ENCODE assay signal across 20 cellular contexts in the genomic region with DNA sequence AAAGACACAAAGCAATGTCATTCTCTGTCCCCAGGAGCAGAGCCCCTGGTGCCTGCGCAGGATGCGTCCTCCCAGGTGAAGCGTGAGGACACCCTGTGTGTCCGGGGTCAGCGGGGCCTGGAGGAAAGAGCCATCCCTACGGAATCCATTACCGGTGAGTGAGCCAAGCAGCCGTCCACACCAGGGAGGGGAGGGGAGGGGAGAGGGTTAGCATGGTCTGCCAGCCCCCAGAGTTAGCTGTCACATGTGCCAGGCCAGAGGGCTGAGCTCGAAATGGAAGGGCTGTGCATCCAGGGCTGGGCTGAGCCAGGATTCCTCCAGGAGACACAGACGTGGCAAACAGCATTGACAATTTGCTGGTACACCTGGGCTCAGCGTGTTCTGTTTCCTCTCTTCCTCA. TPM values are rescaled to one million over a fixed set of nuclear protein-coding genes. Genes with fewer than 3 reads are reported as not detected.
DNase-seq lines count a peak whose midpoint lies in the region; ATAC-seq, FAIRE-seq and TF ChIP-seq lines count a peak whose summit lies in the region.
"Had no signal": no experiment of that assay in that cellular context is flagged by ENCODE, and none has a peak within 500 bp of the region (broad histone marks: within the 10 kb centered on the region; RNA-seq: fewer than 3 reads in every experiment).

No MANE protein-coding gene starts in this region.

- WGBS in K562 (ENCODE audit: insufficient coverage, low coverage, missing lambda C conversion rate) = 95% methylated on average over 11 of the region's 11 CpGs

- no peak for TF ChIP-seq CTCF in natural killer cell (IDR thresholded peaks at IDR 0.05)
- TF ChIP-seq CTCF in K562 (IDR thresholded peaks at IDR 0.05 in 2 of 3, conservative IDR thresholded peaks at IDR 0.05 in 1 of 3; ENCODE audit: insufficient read depth in 2 of 3, low read depth in 1 of 3, low read length in 3 of 3) = no peak

- peaks cover 5% of the 10 kb centered on the region for H3K4me1 Mint-ChIP-seq in activated naive CD4-positive, alpha-beta T cell treated with anti-CD3 and anti-CD28 coated beads for 36 hours (ENCODE audit: low read depth)
- peaks cover 11 to 13% of the 10 kb centered on the region in 2 donors for H3K4me1 Mint-ChIP-seq in natural killer cell treated with Interleukin-12 subunit alpha and Interleukin-12 subunit beta and Interleukin-15 and Interleukin-18, amount 100 ng/mL, for 72 hours (ENCODE audit: low read depth in 2 of 2)
- peaks cover 0 to 3% of the 10 kb centered on the region in 2 donors for H3K4me1 Mint-ChIP-seq in natural killer cell

- no peak overlapping the region for H3K4me3 Mint-ChIP-seq in activated naive CD4-positive, alpha-beta T cell treated with anti-CD3 and anti-CD28 coated beads for 36 hours
- H3K4me3 Mint-ChIP-seq in natural killer cell treated with Interleukin-12 subunit alpha and Interleukin-12 subunit beta and Interleukin-15 and Interleukin-18, amount 100 ng/mL, for 72 hours = peak overlapping the region; percentile 75
- no peak overlapping the region for H3K4me3 Mint-ChIP-seq in natural killer cell

- TF ChIP-seq RAD21 in K562 (CRISPR knock-in tag; conservative IDR thresholded peaks at IDR 0.05 in 1 of 2, IDR thresholded peaks at IDR 0.05 in 1 of 2) = no peak

- no peak overlapping the region for H2AFZ ChIP-seq in K562 (ENCODE audit: low read depth, low read length)
- H2AFZ ChIP-seq: PC-9 had no signal

- TF ChIP-seq EP300 in K562 (IDR thresholded peaks at IDR 0.05; ENCODE audit: low read length) = no peak

- CTCF ChIA-PET in activated naive CD4-positive, alpha-beta T cell treated with anti-CD3 and anti-CD28 coated beads for 36 hours (lab: Charles Lee) = interaction anchor here (0.5 to 1.0 kb wide), 4 partner anchors 11 to 447 kb away, joined by 3 to 4 read pairs (median 4); a partner anchor contains a TSS
- CTCF ChIA-PET in K562 (lab: Yijun Ruan, JAX; ENCODE audit: low intra/inter-chr PET ratio) = interaction anchor here (0.6 to 2.0 kb wide), 2 partner anchors 11 to 212 kb away, joined by 4 to 8 read pairs; no protein-coding TSS in a partner anchor

- H3K4me1 ChIP-seq in K562 (replicated peaks in 1 of 2; ENCODE audit: control insufficient read depth in 2 of 2, insufficient read depth in 2 of 2, low read length in 2 of 2) = peaks cover 0 to 2% of the 10 kb centered on the region in 2 experiments; a peak in 2 of 5 replicates

- no peak for ATAC-seq in natural killer cell treated with Interleukin-12 subunit alpha and Interleukin-12 subunit beta and Interleukin-15 and Interleukin-18, amount 100 ng/mL, for 72 hours
- ATAC-seq in natural killer cell = no peak
- no peak for ATAC-seq in K562
- ATAC-seq in GM21367 (IDR thresholded peaks at IDR 0.05; ENCODE audit: unreplicated experiment) = no peak

- peaks cover 6% of the 10 kb centered on the region; the same call in 1 of the 2 replicates for H4K20me1 ChIP-seq in K562 (replicated peaks; ENCODE audit: control insufficient read depth, insufficient read depth, low read length)

- peak overlapping the region; percentile 72 for H3K27ac Mint-ChIP-seq in activated naive CD4-positive, alpha-beta T cell treated with anti-CD3 and anti-CD28 coated beads for 36 hours
- H3K27ac Mint-ChIP-seq in natural killer cell treated with Interleukin-12 subunit alpha and Interleukin-12 subunit beta and Interleukin-15 and Interleukin-18, amount 100 ng/mL, for 72 hours = peak overlapping the region; percentile 75 to 91
- H3K27ac Mint-ChIP-seq in natural killer cell = no peak overlapping the region

- intact Hi-C loops in activated naive CD4-positive, alpha-beta T cell treated with anti-CD3 and anti-CD28 coated beads for 36 hours (cut with micrococcal nuclease) = no loop called here
- intact Hi-C loops in natural killer cell (cut with micrococcal nuclease) (no loop called here), K562 (cut with micrococcal nuclease) (no loop called here)

- H3K9me1 ChIP-seq in K562 (ENCODE audit: control insufficient read depth, insufficient read depth, low read length) = no peaks in the 10 kb centered on the region

- no peaks in the 10 kb centered on the region for H3K9me3 Mint-ChIP-seq in activated naive CD4-positive, alpha-beta T cell treated with anti-CD3 and anti-CD28 coated beads for 36 hours
- H3K9me3 Mint-ChIP-seq in natural killer cell treated with Interleukin-12 subunit alpha and Interleukin-12 subunit beta and Interleukin-15 and Interleukin-18, amount 100 ng/mL, for 72 hours = no peaks in the 10 kb centered on the region
- no peaks in the 10 kb centered on the region for H3K9me3 Mint-ChIP-seq in natural killer cell
- H3K9me3 Mint-ChIP-seq: CD4-positive, CD25-positive, alpha-beta regulatory T cell had no signal

- no peaks in the 10 kb centered on the region for H3K9me3 ChIP-seq in K562 (replicated peaks; ENCODE audit: control insufficient read depth, insufficient read depth, low read depth, low read length)

- H3K27me3 ChIP-seq in K562 (ENCODE audit: control insufficient read depth in 2 of 2, insufficient read depth in 2 of 2, low read length in 2 of 2) = no peaks in the 10 kb centered on the region

- no peak overlapping the region for H3K4me2 ChIP-seq in K562 (ENCODE audit: insufficient read depth, low read length)
- H3K4me2 ChIP-seq: PC-9 had no signal

- no peak overlapping the region for H3K9ac ChIP-seq in K562 (ENCODE audit: insufficient read depth in 1 of 2, low read depth in 2 of 2, low read length in 2 of 2)

- H3K4me3 ChIP-seq in K562 = no peak overlapping the region
- H3K4me3 ChIP-seq: PC-9 had no signal

- in situ Hi-C loops in K562 (cut with MboI) = no loop called here

- no peak for TF ChIP-seq POLR2A in K562 (conservative IDR thresholded peaks at IDR 0.05)

- POLR2A ChIA-PET in K562 (lab: Yijun Ruan, JAX) = interaction anchor here (1.3 kb wide), 1 partner anchor 15 kb away, joined by 3 read pairs; a partner anchor contains a TSS

- no peaks in the 10 kb centered on the region for H3K79me2 ChIP-seq in K562 (ENCODE audit: control insufficient read depth, insufficient read depth, low read length)

- no peak for FAIRE-seq in K562 (lab: Jason Lieb, UNC)
- FAIRE-seq: GM19239 had no signal

- H3K27me3 Mint-ChIP-seq in activated naive CD4-positive, alpha-beta T cell treated with anti-CD3 and anti-CD28 coated beads for 36 hours (ENCODE audit: low read depth) = no peaks in the 10 kb centered on the region
- H3K27me3 Mint-ChIP-seq in natural killer cell treated with Interleukin-12 subunit alpha and Interleukin-12 subunit beta and Interleukin-15 and Interleukin-18, amount 100 ng/mL, for 72 hours = no peaks in the 10 kb centered on the region
- H3K27me3 Mint-ChIP-seq in natural killer cell (ENCODE audit: low read depth in 2 of 2) = no peaks in the 10 kb centered on the region
- H3K27me3 Mint-ChIP-seq: CD4-positive, CD25-positive, alpha-beta regulatory T cell had no signal

- no peak overlapping the region for H3K27ac ChIP-seq in K562 (ENCODE audit: extremely low read depth, low read depth, low read length)
- H3K27ac ChIP-seq: PC-9 had no signal

- no TSS peak for BruUV-seq in K562 (replicated peaks; lab: Mats Ljungman, UMichigan)

- H3K36me3 Mint-ChIP-seq in activated naive CD4-positive, alpha-beta T cell treated with anti-CD3 and anti-CD28 coated beads for 36 hours (ENCODE audit: low read depth) = peaks cover 48% of the 10 kb centered on the region
- H3K36me3 Mint-ChIP-seq in natural killer cell treated with Interleukin-12 subunit alpha and Interleukin-12 subunit beta and Interleukin-15 and Interleukin-18, amount 100 ng/mL, for 72 hours = peaks cover 32% of the 10 kb centered on the region
- H3K36me3 Mint-ChIP-seq in natural killer cell = peaks cover 22% of the 10 kb centered on the region

- no peak for DNase-seq in activated naive CD4-positive, alpha-beta T cell treated with anti-CD3 and anti-CD28 coated beads for 36 hours
- no peak for DNase-seq in activated naive CD4-positive, alpha-beta T cell (lab: John Stamatoyannopoulos, UW)
- DNase-seq in natural killer cell treated with Interleukin-12 subunit alpha and Interleukin-12 subunit beta and Interleukin-15 and Interleukin-18, amount 100 ng/mL, for 72 hours (ENCODE audit: low spot score) = no peak
- DNase-seq in natural killer cell = no peak
- DNase-seq in K562 (ENCODE audit: extremely low read depth in 1 of 4, low spot score in 3 of 4) = no peak
- DNase-seq in NCI-H2029 treated with DMSO at 0.1 percent for 48 hours (lab: John Stamatoyannopoulos, UW) = no peak
- DNase-seq: CD4-positive, CD25-positive, alpha-beta regulatory T cell; COR-L47; DMS79; KG1; NCI-H1092; NCI-H1436 treated with DMSO at 0.1 percent for 48 hours; NCI-H1930; NCI-H226; NCI-H510A treated with DMSO at 0.1 percent for 48 hours; NCI-H748 treated with DMSO at 0.1 percent for 48 hours; PC-9; RPMI8226 had no signal

- peaks cover 95% of the 10 kb centered on the region for H3K36me3 ChIP-seq in K562 (ENCODE audit: control insufficient read depth, insufficient read depth, low read length)

RNA-seq across cellular contexts. Expression of a gene that starts 15.2 kb away (rescaled TPM):
- 10 to 100 TPM; 21.6 to 22.0 TPM for total RNA-seq in activated naive CD4-positive, alpha-beta T cell treated with anti-CD3 and anti-CD28 coated beads for 36 hours
- total RNA-seq in natural killer cell treated with Interleukin-12 subunit alpha and Interleukin-12 subunit beta and Interleukin-15 and Interleukin-18, amount 100 ng/mL, for 72 hours = 10 to 100 TPM; 37.4 to 46.7 TPM
- 10 to 100 TPM; 22.2 to 29.9 (median 26.0) TPM for total RNA-seq in natural killer cell
- 64.6 and 106 TPM in 2 replicates for total RNA-seq in K562 (2011; cell fraction: chromatin; rRNA removed; ENCODE audit: low replicate concordance)
- 55.3 and 74.2 TPM in 2 replicates for total RNA-seq in K562 (2011; cell fraction: nucleolus; rRNA removed)
- total RNA-seq in K562 (2011; cell fraction: nucleoplasm; rRNA removed) = 39.4 and 48.6 TPM in 2 replicates
- 32.7 and 38.1 TPM in 2 replicates for total RNA-seq in K562 (2014; rRNA removed)
- total RNA-seq in K562 (2014; rRNA removed; fragmentation: Illumina TruSeq; extraction: Trizol) = 11.2 and 13.2 TPM in 2 replicates
- total RNA-seq in K562 (2015; rRNA removed; fragmentation: Illumina TruSeq; extraction: Trizol) = 19.0 and 20.0 TPM in 2 replicates
- 54.6 and 58.6 TPM in 2 replicates for total RNA-seq in K562 (2021)
- 13.2 and 23.4 TPM in 2 replicates for polyA plus RNA-seq in K562 (2011; rRNA removed)
- 19.3 and 29.6 TPM in 2 replicates for polyA plus RNA-seq in K562 (2011; cell fraction: cytosol; rRNA removed)
- polyA plus RNA-seq in K562 (2011; cell fraction: nucleus; rRNA removed) = 33.7 and 56.0 TPM in 2 replicates
- polyA plus RNA-seq in K562 (2012) = 27.1 and 39.5 TPM in 2 replicates
- 17.4 and 25.2 TPM in 2 replicates for polyA plus RNA-seq in K562 (2014; fragmentation: Illumina TruSeq; extraction: Trizol)
- polyA plus RNA-seq in K562 (2014; fragmentation: Nextera tagmentation; extraction: Ambion mirVana) = 1 to 10 TPM in 1 of 2 experiments, under 1 TPM in 1; 0.76 to 1.3 TPM
- polyA plus RNA-seq in K562 (2014; rRNA removed) = 25.5 and 37.8 TPM in 2 replicates
- 18.7 and 25.1 TPM in 2 replicates for polyA minus RNA-seq in K562 (2011; rRNA and poly(A)+ RNA removed)
- 23.8 and 33.7 TPM in 2 replicates for polyA minus RNA-seq in K562 (2011; cell fraction: cytosol; rRNA and poly(A)+ RNA removed)
- polyA minus RNA-seq in K562 (2011; cell fraction: nucleus; rRNA and poly(A)+ RNA removed) = 27.5 and 33.3 TPM in 2 replicates

RNA-seq across cellular contexts. Expression of a gene that starts 28.9 kb away (rescaled TPM):
- total RNA-seq in activated naive CD4-positive, alpha-beta T cell treated with anti-CD3 and anti-CD28 coated beads for 36 hours = 10 to 100 TPM in 1 of 2 experiments, 1 to 10 TPM in 1; 9.0 to 10.4 TPM
- 10 to 100 TPM; 11.5 to 19.9 TPM for total RNA-seq in natural killer cell treated with Interleukin-12 subunit alpha and Interleukin-12 subunit beta and Interleukin-15 and Interleukin-18, amount 100 ng/mL, for 72 hours
- total RNA-seq in natural killer cell (10 to 100 TPM; 11.2 to 23.7 (median 17.0) TPM), K562 (2014; rRNA removed) (10.2 and 10.7 TPM in 2 replicates), K562 (2014; rRNA removed; fragmentation: Illumina TruSeq; extraction: Trizol) (6.5 and 7.1 TPM in 2 replicates), K562 (2015; rRNA removed; fragmentation: Illumina TruSeq; extraction: Trizol) (5.6 and 6.3 TPM in 2 replicates), K562 (2021) (18.0 and 21.4 TPM in 2 replicates)
- total RNA-seq in K562 (2011; cell fraction: chromatin; rRNA removed; ENCODE audit: low replicate concordance) = 27.2 and 40.3 TPM in 2 replicates
- 25.4 and 28.3 TPM in 2 replicates for total RNA-seq in K562 (2011; cell fraction: nucleolus; rRNA removed)
- 21.7 and 25.2 TPM in 2 replicates for total RNA-seq in K562 (2011; cell fraction: nucleoplasm; rRNA removed)
- polyA plus RNA-seq in K562 (2011; rRNA removed) (7.2 and 13.3 TPM in 2 replicates), K562 (2014; fragmentation: Illumina TruSeq; extraction: Trizol) (11.2 and 14.2 TPM in 2 replicates), K562 (2014; fragmentation: Nextera tagmentation; extraction: Ambion mirVana) (1 to 10 TPM; 1.8 to 1.9 TPM), K562 (2014; rRNA removed) (11.6 and 14.1 TPM in 2 replicates)
- 5.8 and 8.6 TPM in 2 replicates for polyA plus RNA-seq in K562 (2011; cell fraction: cytosol; rRNA removed)
- 21.0 and 21.8 TPM in 2 replicates for polyA plus RNA-seq in K562 (2011; cell fraction: nucleus; rRNA removed)
- 13.3 and 14.1 TPM in 2 replicates for polyA plus RNA-seq in K562 (2012)
- 5.9 and 6.0 TPM in 2 replicates for polyA minus RNA-seq in K562 (2011; rRNA and poly(A)+ RNA removed)
- polyA minus RNA-seq in K562 (2011; cell fraction: cytosol; rRNA and poly(A)+ RNA removed) = 4.8 and 5.8 TPM in 2 replicates
- polyA minus RNA-seq in K562 (2011; cell fraction: nucleus; rRNA and poly(A)+ RNA removed) = 7.9 and 12.3 TPM in 2 replicates

RNA-seq across cellular contexts. Expression of a gene that starts 51.4 kb away (rescaled TPM):
- total RNA-seq in activated naive CD4-positive, alpha-beta T cell treated with anti-CD3 and anti-CD28 coated beads for 36 hours = 1 to 10 TPM; 6.8 to 7.1 TPM
- total RNA-seq in natural killer cell treated with Interleukin-12 subunit alpha and Interleukin-12 subunit beta and Interleukin-15 and Interleukin-18, amount 100 ng/mL, for 72 hours = 10 to 100 TPM; 14.0 to 27.9 TPM
- total RNA-seq in natural killer cell (10 to 100 TPM; 24.0 to 29.8 (median 28.3) TPM), K562 (2014; rRNA removed) (6.9 and 7.8 TPM in 2 replicates), K562 (2014; rRNA removed; fragmentation: Illumina TruSeq; extraction: Trizol) (3.1 and 3.2 TPM in 2 replicates), K562 (2015; rRNA removed; fragmentation: Illumina TruSeq; extraction: Trizol) (5.0 and 5.1 TPM in 2 replicates), K562 (2021) (9.5 and 11.2 TPM in 2 replicates)
- total RNA-seq in K562 (2011; cell fraction: chromatin; rRNA removed; ENCODE audit: low replicate concordance) = 23.2 and 45.5 TPM in 2 replicates
- total RNA-seq in K562 (2011; cell fraction: nucleolus; rRNA removed) = 23.9 and 27.2 TPM in 2 replicates
- 21.1 and 22.8 TPM in 2 replicates for total RNA-seq in K562 (2011; cell fraction: nucleoplasm; rRNA removed)
- polyA plus RNA-seq in K562 (2011; rRNA removed) (8.9 and 10.0 TPM in 2 replicates), K562 (2014; fragmentation: Illumina TruSeq; extraction: Trizol) (5.1 and 5.4 TPM in 2 replicates), K562 (2014; fragmentation: Nextera tagmentation; extraction: Ambion mirVana) (1 to 10 TPM in 1 of 2 experiments, under 1 TPM in 1; 0.66 to 1.4 TPM), K562 (2014; rRNA removed) (9.3 and 10.2 TPM in 2 replicates)
- 9.5 and 9.8 TPM in 2 replicates for polyA plus RNA-seq in K562 (2011; cell fraction: cytosol; rRNA removed)
- 42.7 and 51.9 TPM in 2 replicates for polyA plus RNA-seq in K562 (2011; cell fraction: nucleus; rRNA removed)
- polyA plus RNA-seq in K562 (2012) = 4.8 and 8.8 TPM in 2 replicates
- polyA minus RNA-seq in K562 (2011; rRNA and poly(A)+ RNA removed) = 4.7 and 5.2 TPM in 2 replicates
- polyA minus RNA-seq in K562 (2011; cell fraction: cytosol; rRNA and poly(A)+ RNA removed) = 4.0 and 4.6 TPM in 2 replicates
- polyA minus RNA-seq in K562 (2011; cell fraction: nucleus; rRNA and poly(A)+ RNA removed) = 9.8 and 14.9 TPM in 2 replicates

Comparison
In these comparisons a context has a peak if more than half of its experiments do, and no peak if none do; other contexts are left out.
1. H3K27ac Mint-ChIP-seq: peak in activated naive CD4-positive, alpha-beta T cell treated with anti-CD3 and anti-CD28 coated beads for 36 hours (single experiment) and natural killer cell treated with Interleukin-12 subunit alpha and Interleukin-12 subunit beta and Interleukin-15 and Interleukin-18, amount 100 ng/mL, for 72 hours (2 of 2); none in natural killer cell (0 of 2).